ENCODE assay signal across 8 cellular contexts in genomic region chr21:34630536-34631143, GRCh38. TPM values are rescaled to one million over a fixed set of nuclear protein-coding genes. Genes with fewer than 3 reads are reported as not detected.
DNase-seq lines count a peak whose midpoint lies in the region; ATAC-seq, FAIRE-seq and TF ChIP-seq lines count a peak whose summit lies in the region.

No MANE protein-coding gene starts in this region.

- H3K9me2 ChIP-seq in Karpas-422 (replicated peaks; ENCODE audit: insufficient read depth, low read length) (no peaks in the 10 kb centered on the region), PC-3 (replicated peaks; ENCODE audit: low read length) (no peaks in the 10 kb centered on the region)

- TF ChIP-seq CTCF in PC-3 (conservative IDR thresholded peaks at IDR 0.05; ENCODE audit: low read depth, low read length) (peak; percentile 91), choroid plexus epithelial cell (conservative IDR thresholded peaks at IDR 0.05; ENCODE audit: low read depth, low read length) (peak; percentile 84), left lung (IDR thresholded peaks at IDR 0.05) (peak; percentile 70 to 83)

- H3K36me3 ChIP-seq in Karpas-422 (ENCODE audit: insufficient read depth, low read length), result no peaks in the 10 kb centered on the region
- H3K36me3 ChIP-seq in PC-3 (ENCODE audit: low read depth, low read length), result no peaks in the 10 kb centered on the region
- no peaks in the 10 kb centered on the region for H3K36me3 ChIP-seq in left lung

- intact Hi-C loops in Right ventricle myocardium inferior (cut with DNase I) (no loop called here), cardiac septum (cut with DNase I) (no loop called here), PC-3 (cut with micrococcal nuclease) (loop anchor here (1.0 kb wide), 2 partner anchors 27 to 120 kb away; no protein-coding TSS in a partner anchor), left lung (cut with DNase I) (no loop called here)

- H3K79me2 ChIP-seq in Karpas-422 (ENCODE audit: low read length) (no peaks in the 10 kb centered on the region), PC-3 (ENCODE audit: low read length) (no peaks in the 10 kb centered on the region)

- H3K9ac ChIP-seq in Karpas-422 (ENCODE audit: low read length), result no peak overlapping the region
- no peak overlapping the region for H3K9ac ChIP-seq in PC-3 (ENCODE audit: low read length)

- ATAC-seq in Right ventricle myocardium inferior (peak; percentile 72), PC-3 (peak; percentile 80), left lung (peak; percentile 87), GM21717 (IDR thresholded peaks at IDR 0.05; ENCODE audit: unreplicated experiment) (no peak)

- H3K9me3 ChIP-seq in Karpas-422 (ENCODE audit: low read length) (no peaks in the 10 kb centered on the region), PC-3 (ENCODE audit: low read length) (no peaks in the 10 kb centered on the region), left lung (no peaks in the 10 kb centered on the region)

- no peaks in the 10 kb centered on the region for H3F3A ChIP-seq in PC-3 (ENCODE audit: low read length, unreplicated experiment)

- POLR2A ChIA-PET in PC-3 (lab: Charles Lee; ENCODE audit: unreplicated experiment), result interaction anchor here (0.6 kb wide), 1 partner anchor 1867 kb away, joined by 6 read pairs; no protein-coding TSS in a partner anchor

- H3K27me3 ChIP-seq in Karpas-422 (ENCODE audit: low read length) (no peaks in the 10 kb centered on the region), PC-3 (ENCODE audit: low read length) (peaks cover 6% of the 10 kb centered on the region; the same call in 1 of the 2 replicates), left lung (no peaks in the 10 kb centered on the region)

- BruUV-seq in PC-3 (replicated peaks; lab: Mats Ljungman, UMichigan), result no TSS peak

- H3K4me3 ChIP-seq in Karpas-422 (ENCODE audit: low read length) (no peak overlapping the region), PC-3 (ENCODE audit: low read length) (no peak overlapping the region), choroid plexus epithelial cell (ENCODE audit: low read depth, low read length) (no peak overlapping the region), left lung (no peak overlapping the region)

- H3K4me1 ChIP-seq in Karpas-422 (ENCODE audit: low read length), result no peaks in the 10 kb centered on the region
- no peaks in the 10 kb centered on the region for H3K4me1 ChIP-seq in PC-3 (ENCODE audit: insufficient read depth, low read length)
- H3K4me1 ChIP-seq in left lung, result no peaks in the 10 kb centered on the region

- H4K20me1 ChIP-seq in Karpas-422 (ENCODE audit: insufficient read depth, low read depth, low read length), result no peaks in the 10 kb centered on the region
- no peaks in the 10 kb centered on the region for H4K20me1 ChIP-seq in PC-3 (ENCODE audit: low read length)

- no peak overlapping the region for H3K4me2 ChIP-seq in Karpas-422 (ENCODE audit: low read depth, low read length, poor library complexity, severe bottlenecking)
- H3K4me2 ChIP-seq in PC-3 (ENCODE audit: low read length), result no peak overlapping the region

- CTCF ChIA-PET in PC-3 (lab: Charles Lee), result interaction anchor here (0.8 to 0.9 kb wide), 2 partner anchors 113 to 123 kb away, joined by 3 to 5 read pairs; no protein-coding TSS in a partner anchor

- H3K27ac ChIP-seq in Karpas-422 (ENCODE audit: low read length), result no peak overlapping the region
- no peak overlapping the region for H3K27ac ChIP-seq in PC-3 (ENCODE audit: low read length)
- no peak overlapping the region for H3K27ac ChIP-seq in left lung

- DNase-seq in Right ventricle myocardium inferior (ENCODE audit: missing footprints) (no peak), cardiac septum (ENCODE audit: low spot score) (no peak), Karpas-422 (peak; percentile 83), PC-3 (peak; percentile 74), choroid plexus epithelial cell (ENCODE audit: low read depth) (peak; percentile 77), left lung (no peak), urothelium cell line (ENCODE audit: low spot score) (peak; percentile 50)

- FAIRE-seq in urothelium cell line (lab: Jason Lieb, UNC), result no peak

- H2AFZ ChIP-seq in Karpas-422 (ENCODE audit: low read length) (no peak overlapping the region), PC-3 (ENCODE audit: low read length) (no peak overlapping the region)

RNA-seq across cellular contexts. Expression of gene RCAN1, which starts 15.7 kb away (rescaled TPM):
- total RNA-seq in Right ventricle myocardium inferior, result 36.5 TPM
- 158 TPM for total RNA-seq in cardiac septum
- 2.5 and 3.4 TPM in 2 replicates for total RNA-seq in Karpas-422 (2014; rRNA removed; shearing (Covaris generic); ENCODE audit: low replicate concordance)
- 24.2 and 26.2 TPM in 2 replicates for total RNA-seq in PC-3 (2014; rRNA removed)
- 10 to 100 TPM; 29.8 to 62.6 TPM for total RNA-seq in left lung

RNA-seq across cellular contexts. Expression of gene CLIC6, which starts 38.2 kb away (rescaled TPM):
- total RNA-seq in Right ventricle myocardium inferior (6.8 TPM), cardiac septum (8.9 TPM), PC-3 (2014; rRNA removed) (not detected in 2 replicates), left lung (10 to 100 TPM; 21.0 to 21.2 TPM)
- not detected in 2 replicates for total RNA-seq in Karpas-422 (2014; rRNA removed; shearing (Covaris generic); ENCODE audit: low replicate concordance)

Comparison
In these comparisons a context has a peak if more than half of its experiments do, and no peak if none do; other contexts are left out.
1. DNase-seq: peak in Karpas-422 (single experiment), PC-3 (single experiment), choroid plexus epithelial cell (single experiment) and urothelium cell line (single experiment); none in Right ventricle myocardium inferior (single experiment), cardiac septum (single experiment) and left lung (0 of 2).
2. Peak in every context shown above with its lines, with median percentiles within 50 percentile points of each other: CTCF ChIP-seq.